14 cellular contexts compared by ENCODE assay signal in the genomic region with DNA sequence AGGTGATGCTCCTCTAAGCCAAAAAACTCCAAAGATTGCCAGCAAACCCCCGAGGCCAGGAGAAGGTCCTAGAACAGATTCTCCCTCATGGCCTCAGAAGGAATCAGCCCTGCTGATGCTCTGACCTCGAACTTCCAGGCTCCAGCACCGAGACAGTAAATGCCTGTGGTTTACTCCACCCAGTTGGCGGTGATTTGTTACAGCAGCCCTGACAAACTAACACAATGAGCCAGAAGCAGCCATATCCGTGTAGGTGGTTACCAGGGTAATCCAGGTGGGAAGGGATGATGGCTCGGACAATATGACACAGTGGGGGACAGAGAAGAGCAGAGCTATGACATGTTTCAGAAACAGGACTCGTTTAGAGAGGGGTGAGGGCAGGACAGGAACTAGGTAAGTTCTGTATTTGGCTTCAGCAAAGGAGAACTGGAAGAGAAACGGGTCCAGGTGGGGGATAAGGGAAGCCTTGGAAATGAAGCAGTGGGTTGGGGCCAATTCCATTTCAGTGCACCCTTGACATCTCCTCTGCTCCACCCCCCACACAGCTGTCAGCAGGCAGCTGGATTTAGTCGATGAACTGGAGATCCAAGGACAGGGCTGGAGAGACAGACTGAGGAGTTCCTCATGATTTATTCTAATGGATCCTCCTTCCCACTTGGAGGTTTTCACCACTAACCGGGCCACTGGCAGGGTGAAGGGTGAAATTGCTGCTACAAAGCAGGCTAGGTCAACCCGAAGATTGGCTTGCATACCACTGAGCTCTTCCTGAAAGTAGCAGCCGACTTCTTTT.
DNase-seq lines count a peak whose midpoint lies in the region; ATAC-seq, FAIRE-seq and TF ChIP-seq lines count a peak whose summit lies in the region.
"Had no signal": no experiment of that assay in that cellular context is flagged by ENCODE, and none has a peak within 500 bp of the region (broad histone marks: within the 10 kb centered on the region; RNA-seq: fewer than 3 reads in every experiment).

No MANE protein-coding gene starts in this region.

- H2AFZ ChIP-seq in keratinocyte (ENCODE audit: control insufficient read depth, low read length) = no peak overlapping the region

- H3K27ac ChIP-seq in right cardiac atrium (ENCODE audit: low read length) (no peak overlapping the region), keratinocyte (ENCODE audit: control insufficient read depth, insufficient read depth, low read length) (no peak overlapping the region)

- H3K9me3 ChIP-seq in right cardiac atrium (ENCODE audit: control insufficient read depth, low read length) (no peaks in the 10 kb centered on the region), keratinocyte (ENCODE audit: control insufficient read depth, low read depth, low read length) (no peaks in the 10 kb centered on the region)

- DNase-seq in left ventricle myocardium superior (no peak), right cardiac atrium (no peak), SW480 (ENCODE audit: low spot score) (peak; percentile 75), keratinocyte (ENCODE audit: low read depth, low spot score) (no peak), DMS153 (lab: John Stamatoyannopoulos, UW) (no peak), globus pallidus (ENCODE audit: low spot score) (no peak)
- DNase-seq in stimulated activated effector memory CD8-positive, alpha-beta T cell treated with anti-CD3 and anti-CD28 coated beads, Interleukin-12 subunit alpha, Interleukin-12 subunit beta, amount 100 ng/mL, for 72 hours (ENCODE audit: low spot score in 2 of 2) = no peak
- DNase-seq: activated CD4-positive, alpha-beta memory T cell treated with anti-CD3 and anti-CD28 coated beads, Interleukin-2, amount 10 ng/mL, durations not matched to agents 7 days and 5 days; AML-193; DND-41; kidney glomerular epithelial cell; nucleus accumbens had no signal

- H3K9me3 Mint-ChIP-seq in stimulated activated memory B cell treated with anti-CD40 and anti-IgM and Interleukin-4, amounts not matched to agents 10 μg/mL and 1 μg/mL and 100 μg/mL, for 72 hours = no peaks in the 10 kb centered on the region
- no peaks in the 10 kb centered on the region for H3K9me3 Mint-ChIP-seq in stimulated activated effector memory CD8-positive, alpha-beta T cell treated with anti-CD3 and anti-CD28 coated beads, Interleukin-12 subunit alpha, Interleukin-12 subunit beta, amount 100 ng/mL, for 72 hours
- H3K9me3 Mint-ChIP-seq: activated CD4-positive, alpha-beta memory T cell treated with anti-CD3 and anti-CD28 coated beads, Interleukin-2, amount 10 ng/mL, durations not matched to agents 7 days and 5 days had no signal

- H3K27me3 ChIP-seq in right cardiac atrium (ENCODE audit: control insufficient read depth, insufficient read depth) (no peaks in the 10 kb centered on the region), keratinocyte (ENCODE audit: control insufficient read depth, extremely low read depth, insufficient read depth, low read length) (peaks cover 8% of the 10 kb centered on the region)

- no peak overlapping the region for H3K4me3 ChIP-seq in right cardiac atrium (ENCODE audit: low read length)
- H3K4me3 ChIP-seq in keratinocyte (ENCODE audit: control insufficient read depth in 2 of 3, extremely low read depth in 1 of 3, insufficient read depth in 2 of 3, low read depth in 1 of 3, low read length in 3 of 3) = no peak overlapping the region

- no peaks in the 10 kb centered on the region for H3K4me1 Mint-ChIP-seq in stimulated activated memory B cell treated with anti-CD40 and anti-IgM and Interleukin-4, amounts not matched to agents 10 μg/mL and 1 μg/mL and 100 μg/mL, for 72 hours
- no peaks in the 10 kb centered on the region for H3K4me1 Mint-ChIP-seq in stimulated activated effector memory CD8-positive, alpha-beta T cell treated with anti-CD3 and anti-CD28 coated beads, Interleukin-12 subunit alpha, Interleukin-12 subunit beta, amount 100 ng/mL, for 72 hours
- H3K4me1 Mint-ChIP-seq: activated CD4-positive, alpha-beta memory T cell treated with anti-CD3 and anti-CD28 coated beads, Interleukin-2, amount 10 ng/mL, durations not matched to agents 7 days and 5 days had no signal

- 66% methylated on average over 12 of the region's 12 CpGs for WGBS in right cardiac atrium

- peaks cover 52% of the 10 kb centered on the region for H3K27me3 Mint-ChIP-seq in stimulated activated memory B cell treated with anti-CD40 and anti-IgM and Interleukin-4, amounts not matched to agents 10 μg/mL and 1 μg/mL and 100 μg/mL, for 72 hours

- no peaks in the 10 kb centered on the region for H3K9me1 ChIP-seq in keratinocyte (ENCODE audit: control insufficient read depth, extremely low read depth, insufficient read depth, low read length)

- intact Hi-C loops in left ventricle myocardium superior (cut with micrococcal nuclease) (no loop called here), right cardiac atrium (cut with DNase I) (no loop called here)

- no peaks in the 10 kb centered on the region for H4K20me1 ChIP-seq in keratinocyte (ENCODE audit: control insufficient read depth, extremely low read depth, insufficient read depth, low read length)

- FAIRE-seq in keratinocyte (lab: Jason Lieb, UNC) = peak; percentile 77
- FAIRE-seq: RCC 7860 had no signal

- no peaks in the 10 kb centered on the region for H3K36me3 Mint-ChIP-seq in stimulated activated memory B cell treated with anti-CD40 and anti-IgM and Interleukin-4, amounts not matched to agents 10 μg/mL and 1 μg/mL and 100 μg/mL, for 72 hours
- H3K36me3 Mint-ChIP-seq in stimulated activated effector memory CD8-positive, alpha-beta T cell treated with anti-CD3 and anti-CD28 coated beads, Interleukin-12 subunit alpha, Interleukin-12 subunit beta, amount 100 ng/mL, for 72 hours = no peaks in the 10 kb centered on the region

- H3K9ac ChIP-seq in keratinocyte (ENCODE audit: control insufficient read depth, extremely low read depth, insufficient read depth, low read length) = no peak overlapping the region

- ATAC-seq in left ventricle myocardium superior = peak; percentile 70
- ATAC-seq in right cardiac atrium = no peak
- no peak for ATAC-seq in stimulated activated memory B cell treated with anti-CD40 and anti-IgM and Interleukin-4, amounts not matched to agents 10 μg/mL and 1 μg/mL and 100 μg/mL, for 72 hours
- no peak for ATAC-seq in stimulated activated effector memory CD8-positive, alpha-beta T cell treated with anti-CD3 and anti-CD28 coated beads, Interleukin-12 subunit alpha, Interleukin-12 subunit beta, amount 100 ng/mL, for 72 hours

- H3K4me3 Mint-ChIP-seq in stimulated activated memory B cell treated with anti-CD40 and anti-IgM and Interleukin-4, amounts not matched to agents 10 μg/mL and 1 μg/mL and 100 μg/mL, for 72 hours = no peak overlapping the region
- H3K4me3 Mint-ChIP-seq in stimulated activated effector memory CD8-positive, alpha-beta T cell treated with anti-CD3 and anti-CD28 coated beads, Interleukin-12 subunit alpha, Interleukin-12 subunit beta, amount 100 ng/mL, for 72 hours = no peak overlapping the region
- H3K4me3 Mint-ChIP-seq: activated CD4-positive, alpha-beta memory T cell treated with anti-CD3 and anti-CD28 coated beads, Interleukin-2, amount 10 ng/mL, durations not matched to agents 7 days and 5 days had no signal

- TF ChIP-seq CTCF in keratinocyte (optimal IDR thresholded peaks at IDR 0.05 in 1 of 3, IDR thresholded peaks at IDR 0.05 in 1 of 3, conservative IDR thresholded peaks at IDR 0.05 in 1 of 3; ENCODE audit: extremely low read depth in 1 of 3, insufficient read depth in 2 of 3, low read length in 3 of 3) = no peak

- dilution Hi-C loops in keratinocyte (cut with MboI; ENCODE audit: extremely low pct_ligation_motif_present, low sequenced_read_pairs) = no loop called here

- H3K79me2 ChIP-seq in keratinocyte (ENCODE audit: control insufficient read depth, insufficient read depth, low read length) = no peaks in the 10 kb centered on the region

- H3K4me2 ChIP-seq in keratinocyte (ENCODE audit: control insufficient read depth, extremely low read depth, insufficient read depth, low read depth, low read length) = no peak overlapping the region

- no peak overlapping the region for H3K27ac Mint-ChIP-seq in stimulated activated memory B cell treated with anti-CD40 and anti-IgM and Interleukin-4, amounts not matched to agents 10 μg/mL and 1 μg/mL and 100 μg/mL, for 72 hours
- H3K27ac Mint-ChIP-seq in stimulated activated effector memory CD8-positive, alpha-beta T cell treated with anti-CD3 and anti-CD28 coated beads, Interleukin-12 subunit alpha, Interleukin-12 subunit beta, amount 100 ng/mL, for 72 hours = no peak overlapping the region
- H3K27ac Mint-ChIP-seq: activated CD4-positive, alpha-beta memory T cell treated with anti-CD3 and anti-CD28 coated beads, Interleukin-2, amount 10 ng/mL, durations not matched to agents 7 days and 5 days had no signal

- H3K4me1 ChIP-seq in right cardiac atrium (ENCODE audit: control insufficient read depth, insufficient read depth, low read length) (no peaks in the 10 kb centered on the region), keratinocyte (ENCODE audit: control insufficient read depth, extremely low read depth, insufficient read depth, low read length) (no peaks in the 10 kb centered on the region)

- H3K36me3 ChIP-seq in keratinocyte (ENCODE audit: control insufficient read depth in 2 of 2, extremely low read depth in 1 of 2, insufficient read depth in 2 of 2, low read length in 2 of 2) = no peaks in the 10 kb centered on the region
